Comparison of ENCODE assay signal across 19 cellular contexts in genomic region chr10:70496341-70497119, GRCh38. TPM values are rescaled to one million over a fixed set of nuclear protein-coding genes. Genes with fewer than 3 reads are reported as not detected.
"Had no signal": no experiment of that assay in that cellular context is flagged by ENCODE, and none has a peak within 500 bp of the region (broad histone marks: within the 10 kb centered on the region; RNA-seq: fewer than 3 reads in every experiment).

No MANE protein-coding gene starts in this region.

- H3K27me3 ChIP-seq: colonic mucosa, esophagus squamous epithelium had no signal

- H3K36me3 ChIP-seq: colonic mucosa, esophagus squamous epithelium had no signal

- ATAC-seq: activated T-cell treated with anti-CD3 and anti-CD28 coated beads, Interleukin-2, amount 50 U/mL, for 4 hours; right cardiac atrium had no signal

- FAIRE-seq: small intestine had no signal

- DNase-seq: activated CD4-positive, alpha-beta T cell treated with anti-CD3 and anti-CD28 coated beads for 1 hour; activated CD4-positive, alpha-beta T cell treated with anti-CD3 and anti-CD28 coated beads, Interleukin-2, amount 50 U/mL, for 48 hours; activated effector memory CD4-positive, alpha-beta T cell treated with anti-CD3 and anti-CD28 coated beads, Interleukin-2, amount 50 U/mL, for 16 hours; activated T-cell treated with anti-CD3 and anti-CD28 coated beads, Interleukin-2, amount 50 U/mL, for 4 hours; amniotic stem cell; colonic mucosa; esophagus squamous epithelium; glutamatergic neuron; right cardiac atrium; small intestine; T-helper 1 cell; T1000 had no signal

- H3K4me3 ChIP-seq: colonic mucosa, esophagus squamous epithelium had no signal

- H3K4me1 ChIP-seq: colonic mucosa had no signal

- H3K9me3 ChIP-seq: colonic mucosa, esophagus squamous epithelium had no signal

- H3K27ac ChIP-seq: colonic mucosa had no signal

RNA-seq across cellular contexts. Expression of gene PALD1, which starts 18.0 kb away (rescaled TPM):
- total RNA-seq: fibroblast of villous mesenchyme had no signal

RNA-seq across cellular contexts. Expression of gene NODAL, which starts 55.0 kb away (rescaled TPM):
- total RNA-seq: activated T-cell treated with anti-CD3 and anti-CD28 coated beads, Interleukin-2, amount 50 U/mL, for 4 hours; endothelial cell of umbilical vein; esophagus squamous epithelium; fibroblast of villous mesenchyme; lower leg skin; mesenteric fat pad; omental fat pad; progenitor cell of endocrine pancreas; right cardiac atrium; ureter had no signal
